ENCODE assay signal across 25 cellular contexts in the genomic region with DNA sequence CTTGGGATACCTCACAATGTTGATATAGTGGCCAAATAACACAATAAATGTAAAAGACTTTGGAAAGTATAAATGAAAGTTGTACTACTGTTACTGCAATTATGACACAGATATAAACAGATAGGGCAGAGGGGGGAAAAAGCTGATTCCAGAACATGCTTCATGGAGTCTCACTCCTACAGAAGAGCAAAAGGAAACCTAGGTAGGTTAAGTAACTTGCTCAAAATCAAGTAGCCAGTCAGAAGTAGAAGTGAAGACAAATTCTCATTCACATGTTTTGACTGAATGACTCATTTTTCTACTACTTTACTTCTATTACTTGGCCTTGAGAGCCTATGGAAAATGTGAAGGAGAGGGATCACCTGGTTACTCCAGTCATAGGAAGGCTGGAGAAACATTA. TPM values are rescaled to one million over a fixed set of nuclear protein-coding genes. Genes with fewer than 3 reads are reported as not detected.
DNase-seq lines count a peak whose midpoint lies in the region; ATAC-seq and TF ChIP-seq lines count a peak whose summit lies in the region.
"Had no signal": no experiment of that assay in that cellular context is flagged by ENCODE, and none has a peak within 500 bp of the region (broad histone marks: within the 10 kb centered on the region; RNA-seq: fewer than 3 reads in every experiment).

No MANE protein-coding gene starts in this region.

- H3K4me3 ChIP-seq in OCI-LY3 (ENCODE audit: low read length), result peak overlapping the region; percentile 8; the same call in 1 of the 2 replicates
- H3K4me3 ChIP-seq in upper lobe of right lung, result no peak overlapping the region
- H3K4me3 ChIP-seq: heart right ventricle, sigmoid colon, SK-N-MC, vagina had no signal

- peaks cover 10% of the 10 kb centered on the region for H3K36me3 Mint-ChIP-seq in activated naive CD4-positive, alpha-beta T cell treated with anti-CD3 and anti-CD28 coated beads, Interleukin-2, amount 50 U/mL, for 24 hours
- peaks cover 9% of the 10 kb centered on the region for H3K36me3 Mint-ChIP-seq in activated naive CD4-positive, alpha-beta T cell treated with anti-CD3 and anti-CD28 coated beads, Interleukin-2, amount 10 ng/mL, durations not matched to agents 7 days and 5 days
- H3K36me3 Mint-ChIP-seq in dendritic cell treated with granulocyte-macrophage colony-stimulating factor and Interleukin-4, amounts not matched to agents 40 ng/mL and 50 ng/mL, for 4 days (ENCODE audit: low read depth), result no peaks in the 10 kb centered on the region

- H3K27me3 ChIP-seq in OCI-LY3 (ENCODE audit: low read depth, low read length), result no peaks in the 10 kb centered on the region
- H3K27me3 ChIP-seq in upper lobe of right lung, result no peaks in the 10 kb centered on the region
- H3K27me3 ChIP-seq: heart right ventricle, sigmoid colon, vagina had no signal

- H4K20me1 ChIP-seq in OCI-LY3 (ENCODE audit: insufficient read depth, low read length), result no peaks in the 10 kb centered on the region

- no peak for DNase-seq in activated naive CD4-positive, alpha-beta T cell treated with anti-CD3 and anti-CD28 coated beads, Interleukin-2, amount 10 ng/mL, durations not matched to agents 7 days and 5 days
- no peak for DNase-seq in upper lobe of right lung
- no peak for DNase-seq in OCI-M1 (lab: John Stamatoyannopoulos, UW)
- DNase-seq: activated effector memory CD4-positive, alpha-beta T cell treated with anti-CD3 and anti-CD28 coated beads, Interleukin-2, amount 50 U/mL, for 16 hours; cerebellar nuclear complex; DMS53; GF-D8; heart right ventricle; NCI-H1417; NCI-H2081 treated with DMSO at 0.1 percent for 48 hours; NCI-H510A; nephron progenitor cell; NK-92 treated with Interleukin-12 subunit alpha and Interleukin-12 subunit beta, amount 100 ng/mL, for 24 hours; sigmoid colon; WERI-Rb-1 had no signal

- intact Hi-C loops in dendritic cell treated with granulocyte-macrophage colony-stimulating factor and Interleukin-4, amounts not matched to agents 40 ng/mL and 50 ng/mL, for 4 days (cut with micrococcal nuclease), result no loop called here
- intact Hi-C loops in upper lobe of right lung (cut with DNase I), result no loop called here

- H3K4me1 Mint-ChIP-seq in activated naive CD4-positive, alpha-beta T cell treated with anti-CD3 and anti-CD28 coated beads, Interleukin-2, amount 50 U/mL, for 24 hours, result peaks cover 56% of the 10 kb centered on the region
- peaks cover 46% of the 10 kb centered on the region for H3K4me1 Mint-ChIP-seq in activated naive CD4-positive, alpha-beta T cell treated with anti-CD3 and anti-CD28 coated beads, Interleukin-2, amount 10 ng/mL, durations not matched to agents 7 days and 5 days
- H3K4me1 Mint-ChIP-seq in dendritic cell treated with granulocyte-macrophage colony-stimulating factor and Interleukin-4, amounts not matched to agents 40 ng/mL and 50 ng/mL, for 4 days (ENCODE audit: low read depth), result peaks cover 30% of the 10 kb centered on the region

- H3K4me1 ChIP-seq in OCI-LY3 (ENCODE audit: low read length) (peaks cover 44% of the 10 kb centered on the region), upper lobe of right lung (peaks cover 14% of the 10 kb centered on the region)
- H3K4me1 ChIP-seq: parathyroid adenoma, sigmoid colon, vagina had no signal

- H3K36me3 ChIP-seq in OCI-LY3 (replicated peaks; ENCODE audit: low read depth, low read length) (peaks cover 17% of the 10 kb centered on the region), upper lobe of right lung (no peaks in the 10 kb centered on the region)
- H3K36me3 ChIP-seq: heart right ventricle, sigmoid colon, vagina, WERI-Rb-1 had no signal

- H3K79me2 ChIP-seq in OCI-LY3 (ENCODE audit: low read length), result no peaks in the 10 kb centered on the region
- H3K79me2 ChIP-seq: parathyroid adenoma had no signal

- CTCF ChIA-PET in activated naive CD4-positive, alpha-beta T cell treated with anti-CD3 and anti-CD28 coated beads, Interleukin-2, amount 10 ng/mL, durations not matched to agents 7 days and 5 days (lab: Charles Lee), result no interaction called here

- no peak overlapping the region for H2AFZ ChIP-seq in OCI-LY3 (ENCODE audit: low read depth, low read length)
- H2AFZ ChIP-seq: parathyroid adenoma had no signal

- H3K9me3 ChIP-seq in OCI-LY3 (ENCODE audit: insufficient read depth, low read length) (0 out of 2 replicates have a peak, but pooled peaks cover 3% of the 10 kb centered on the region), upper lobe of right lung (no peaks in the 10 kb centered on the region)
- H3K9me3 ChIP-seq: sigmoid colon, vagina had no signal

- peak overlapping the region; percentile 31 for H3K4me2 ChIP-seq in OCI-LY3 (ENCODE audit: low read length)

- ATAC-seq in upper lobe of right lung (no peak), HG03442 (IDR thresholded peaks at IDR 0.05; ENCODE audit: unreplicated experiment) (no peak)
- ATAC-seq: heart right ventricle had no signal

- peak overlapping the region; percentile 75 for H3K4me3 Mint-ChIP-seq in activated naive CD4-positive, alpha-beta T cell treated with anti-CD3 and anti-CD28 coated beads, Interleukin-2, amount 50 U/mL, for 24 hours
- H3K4me3 Mint-ChIP-seq in activated naive CD4-positive, alpha-beta T cell treated with anti-CD3 and anti-CD28 coated beads, Interleukin-2, amount 10 ng/mL, durations not matched to agents 7 days and 5 days, result no peak overlapping the region
- no peak overlapping the region for H3K4me3 Mint-ChIP-seq in dendritic cell treated with granulocyte-macrophage colony-stimulating factor and Interleukin-4, amounts not matched to agents 40 ng/mL and 50 ng/mL, for 4 days
- H3K4me3 Mint-ChIP-seq: nephron progenitor cell; T-helper 2 cell treated with Interferon-gamma antibody and Interleukin-4, amounts not matched to agents 5 μg/mL and 100 μg/mL, for 36 hours had no signal

- H3K27ac Mint-ChIP-seq in activated naive CD4-positive, alpha-beta T cell treated with anti-CD3 and anti-CD28 coated beads, Interleukin-2, amount 50 U/mL, for 24 hours, result peak overlapping the region; percentile 92
- no peak overlapping the region for H3K27ac Mint-ChIP-seq in activated naive CD4-positive, alpha-beta T cell treated with anti-CD3 and anti-CD28 coated beads, Interleukin-2, amount 10 ng/mL, durations not matched to agents 7 days and 5 days
- peak overlapping the region; percentile 69 for H3K27ac Mint-ChIP-seq in dendritic cell treated with granulocyte-macrophage colony-stimulating factor and Interleukin-4, amounts not matched to agents 40 ng/mL and 50 ng/mL, for 4 days
- H3K27ac Mint-ChIP-seq: nephron progenitor cell; T-helper 2 cell treated with Interferon-gamma antibody and Interleukin-4, amounts not matched to agents 5 μg/mL and 100 μg/mL, for 36 hours had no signal

- H3K9ac ChIP-seq in OCI-LY3 (ENCODE audit: low read length), result no peak overlapping the region; the same call in 1 of the 2 replicates
- H3K9ac ChIP-seq: parathyroid adenoma had no signal

- TF ChIP-seq CTCF in OCI-LY3 (IDR thresholded peaks at IDR 0.05; ENCODE audit: low read depth, low read length) (no peak), upper lobe of right lung (IDR thresholded peaks at IDR 0.05) (no peak)

- H3K27ac ChIP-seq in OCI-LY3 (ENCODE audit: low read length), result peak overlapping the region; percentile 6; the same call in 1 of the 2 replicates
- peak overlapping the region; percentile 7 for H3K27ac ChIP-seq in upper lobe of right lung
- H3K27ac ChIP-seq: heart right ventricle, parathyroid adenoma, sigmoid colon, SK-N-MC, vagina, WERI-Rb-1 had no signal

- peaks cover 9% of the 10 kb centered on the region for H3K9me3 Mint-ChIP-seq in activated naive CD4-positive, alpha-beta T cell treated with anti-CD3 and anti-CD28 coated beads, Interleukin-2, amount 50 U/mL, for 24 hours
- H3K9me3 Mint-ChIP-seq in activated naive CD4-positive, alpha-beta T cell treated with anti-CD3 and anti-CD28 coated beads, Interleukin-2, amount 10 ng/mL, durations not matched to agents 7 days and 5 days, result peaks cover 8% of the 10 kb centered on the region
- no peaks in the 10 kb centered on the region for H3K9me3 Mint-ChIP-seq in dendritic cell treated with granulocyte-macrophage colony-stimulating factor and Interleukin-4, amounts not matched to agents 40 ng/mL and 50 ng/mL, for 4 days

- no peaks in the 10 kb centered on the region for H3K27me3 Mint-ChIP-seq in activated naive CD4-positive, alpha-beta T cell treated with anti-CD3 and anti-CD28 coated beads, Interleukin-2, amount 50 U/mL, for 24 hours
- H3K27me3 Mint-ChIP-seq in activated naive CD4-positive, alpha-beta T cell treated with anti-CD3 and anti-CD28 coated beads, Interleukin-2, amount 10 ng/mL, durations not matched to agents 7 days and 5 days, result peaks cover 12% of the 10 kb centered on the region
- no peaks in the 10 kb centered on the region for H3K27me3 Mint-ChIP-seq in dendritic cell treated with granulocyte-macrophage colony-stimulating factor and Interleukin-4, amounts not matched to agents 40 ng/mL and 50 ng/mL, for 4 days

RNA-seq across cellular contexts. Expression of a gene that starts 23.6 kb away (rescaled TPM):
- 45.1 TPM for total RNA-seq in upper lobe of right lung
- total RNA-seq: fibroblast of villous mesenchyme, RPMI7951 had no signal
